Comparison of ENCODE assay signal across 1 cellular context in genomic region chr11:44066732-44067131, GRCh38.
TF ChIP-seq lines count a peak whose summit lies in the region.

No MANE protein-coding gene starts in this region.

TF ChIP-seq in GM12878, 131 proteins besides CTCF, POLR2A, EP300 and RAD21 (continued from another document):
- no peak for TF ChIP-seq RB1 (IDR thresholded peaks at IDR 0.05; ENCODE audit: borderline replicate concordance)
- TF ChIP-seq RUNX3 (IDR thresholded peaks at IDR 0.05; ENCODE audit: low read length), result no peak
- TF ChIP-seq ZBTB4 (CRISPR knock-in tag; IDR thresholded peaks at IDR 0.05), result no peak
- no peak for TF ChIP-seq TCF3 (IDR thresholded peaks at IDR 0.05; ENCODE audit: borderline replicate concordance, insufficient read depth, low read depth, low read length)
- TF ChIP-seq RBBP5 (conservative IDR thresholded peaks at IDR 0.05), result no peak
- TF ChIP-seq CHD4 (IDR thresholded peaks at IDR 0.05), result no peak
- no peak for TF ChIP-seq DPF2 (IDR thresholded peaks at IDR 0.05)
- TF ChIP-seq ZSCAN29 (IDR thresholded peaks at IDR 0.05), result no peak
- no peak for TF ChIP-seq YBX1 (IDR thresholded peaks at IDR 0.05)
- no peak for TF ChIP-seq ASH2L (IDR thresholded peaks at IDR 0.05; ENCODE audit: borderline replicate concordance, low read depth)
- no peak for TF ChIP-seq TCF7 (IDR thresholded peaks at IDR 0.05; ENCODE audit: borderline replicate concordance)
- TF ChIP-seq MTA2 (IDR thresholded peaks at IDR 0.05; ENCODE audit: low read depth), result no peak
